ENCODE assay signal across 28 cellular contexts in genomic region chr5:149217096-149217801, GRCh38. TPM values are rescaled to one million over a fixed set of nuclear protein-coding genes. Genes with fewer than 3 reads are reported as not detected.
DNase-seq lines count a peak whose midpoint lies in the region; ATAC-seq, FAIRE-seq and TF ChIP-seq lines count a peak whose summit lies in the region.
"Had no signal": no experiment of that assay in that cellular context is flagged by ENCODE, and none has a peak within 500 bp of the region (broad histone marks: within the 10 kb centered on the region; RNA-seq: fewer than 3 reads in every experiment).

No MANE protein-coding gene starts in this region.

- no peaks in the 10 kb centered on the region for H3K9me3 ChIP-seq in left ventricle myocardium inferior (replicated peaks)
- H3K9me3 ChIP-seq: ascending aorta, BLaER1, MG63, neutrophil had no signal

- in situ Hi-C loops in G401 (cut with HindIII; ENCODE audit: low sequenced_read_pairs) = no loop called here

- TF ChIP-seq CTCF in brain (conservative IDR thresholded peaks at IDR 0.05) = no peak
- no peak for TF ChIP-seq CTCF in left ventricle myocardium inferior (IDR thresholded peaks at IDR 0.05; ENCODE audit: borderline replicate concordance)
- TF ChIP-seq CTCF in coronary artery (IDR thresholded peaks at IDR 0.05) = no peak

- H3K27ac ChIP-seq in left ventricle myocardium inferior (replicated peaks) (peak overlapping the region; percentile 87), rectal smooth muscle tissue (ENCODE audit: low read depth, low read length) (peak overlapping the region; percentile 7), coronary artery (no peak overlapping the region)
- H3K27ac ChIP-seq: BLaER1, neutrophil had no signal

- H3K27me3 ChIP-seq in left ventricle myocardium inferior (ENCODE audit: low read depth) (no peaks in the 10 kb centered on the region), rectal smooth muscle tissue (ENCODE audit: control insufficient read depth, insufficient read depth, low read length) (no peaks in the 10 kb centered on the region)
- H3K27me3 ChIP-seq: ascending aorta, BLaER1, MG63, neutrophil had no signal

- H3K4me1 ChIP-seq in left ventricle myocardium inferior (peaks cover 88% of the 10 kb centered on the region), rectal smooth muscle tissue (ENCODE audit: control insufficient read depth, insufficient read depth, low read length) (peaks cover 2% of the 10 kb centered on the region)
- H3K4me1 ChIP-seq: BLaER1 had no signal

- H3K4me1 Mint-ChIP-seq in brain = peaks cover 14% of the 10 kb centered on the region
- H3K4me1 Mint-ChIP-seq: central memory CD8-positive, alpha-beta T cell had no signal

- H3K27ac Mint-ChIP-seq in brain = peak overlapping the region in 3 of 5 experiments; percentile 20 to 44 (median 23)
- H3K27ac Mint-ChIP-seq: activated CD8-positive, alpha-beta T cell treated with anti-CD3 and anti-CD28 coated beads, Interleukin-2, amount 10 ng/mL, durations not matched to agents 7 days and 5 days; activated naive CD8-positive, alpha-beta T cell; activated T-helper 2 cell treated with anti-CD3 and anti-CD28 coated beads, Interferon-gamma antibody, Interleukin-2, Interleukin-4, amounts not matched to agents 10 μg/mL and 5 μg/mL and 100 μg/mL, durations not matched to agents 14 hours and 24 hours and 36 hours had no signal

- peaks cover 43% of the 10 kb centered on the region for H3K36me3 ChIP-seq in left ventricle myocardium inferior
- H3K36me3 ChIP-seq in rectal smooth muscle tissue (ENCODE audit: control insufficient read depth, insufficient read depth, low read length) = no peaks in the 10 kb centered on the region
- H3K36me3 ChIP-seq: BLaER1, neutrophil had no signal

- peaks cover 28% of the 10 kb centered on the region for H3K36me3 Mint-ChIP-seq in brain
- H3K36me3 Mint-ChIP-seq: activated naive CD8-positive, alpha-beta T cell had no signal

- no peak for FAIRE-seq in urothelium cell line (lab: Jason Lieb, UNC)
- FAIRE-seq: GM19239, H54 had no signal

- H3K4me3 ChIP-seq in left ventricle myocardium inferior = no peak overlapping the region
- no peak overlapping the region for H3K4me3 ChIP-seq in rectal smooth muscle tissue (ENCODE audit: low read length)
- no peak overlapping the region for H3K4me3 ChIP-seq in coronary artery
- H3K4me3 ChIP-seq: ascending aorta, BLaER1, MG63 had no signal

- peak overlapping the region in 1 of 5 experiments; percentile 3 for H3K4me3 Mint-ChIP-seq in brain
- H3K4me3 Mint-ChIP-seq: activated CD8-positive, alpha-beta T cell treated with anti-CD3 and anti-CD28 coated beads, Interleukin-2, amount 10 ng/mL, durations not matched to agents 7 days and 5 days; activated naive CD8-positive, alpha-beta T cell; central memory CD8-positive, alpha-beta T cell had no signal

- no peak overlapping the region for H3K9ac ChIP-seq in rectal smooth muscle tissue (ENCODE audit: low read length)
- H3K9ac ChIP-seq: BLaER1 had no signal

- H3K9me3 Mint-ChIP-seq in brain = no peaks in the 10 kb centered on the region
- H3K9me3 Mint-ChIP-seq: activated T-helper 2 cell treated with anti-CD3 and anti-CD28 coated beads, Interferon-gamma antibody, Interleukin-2, Interleukin-4, amounts not matched to agents 10 μg/mL and 5 μg/mL and 100 μg/mL, durations not matched to agents 14 hours and 24 hours and 36 hours; central memory CD8-positive, alpha-beta T cell had no signal

- DNase-seq in G401 (ENCODE audit: low spot score) (peak; percentile 97), left ventricle myocardium inferior (peak; percentile 52), urothelium cell line (ENCODE audit: low spot score) (no peak), coronary artery (ENCODE audit: low spot score) (no peak)
- no peak for DNase-seq in effector CD4-positive, alpha-beta T cell
- DNase-seq: ACHN; activated CD8-positive, alpha-beta T cell treated with anti-CD3 and anti-CD28 coated beads, Interleukin-2, amount 10 ng/mL, durations not matched to agents 7 days and 5 days; GDM1; KBM-7; mesendoderm; NCI-H146; NCI-H2107; NK-92 treated with Interleukin-12 subunit alpha and Interleukin-12 subunit beta, amount 100 ng/mL, for 24 hours; PC-3; stimulated activated naive CD8-positive, alpha-beta T cell treated with anti-CD3 and anti-CD28 coated beads, Interleukin-15, Interleukin-2, amounts not matched to agents 100 U/mL and 50 U/mL, for 24 hours had no signal

- peaks cover 3% of the 10 kb centered on the region for H3K27me3 Mint-ChIP-seq in brain

- no peak for ATAC-seq in HG03432 (IDR thresholded peaks at IDR 0.05; ENCODE audit: unreplicated experiment)
- ATAC-seq: activated CD8-positive, alpha-beta T cell treated with anti-CD3 and anti-CD28 coated beads, Interleukin-2, amount 10 ng/mL, durations not matched to agents 7 days and 5 days; PC-3; stimulated activated naive CD8-positive, alpha-beta T cell treated with anti-CD3 and anti-CD28 coated beads, Interleukin-15, Interleukin-2, amounts not matched to agents 100 U/mL and 50 U/mL, for 24 hours had no signal

- intact Hi-C loops in left ventricle myocardium inferior (cut with micrococcal nuclease) = no loop called here

RNA-seq across cellular contexts. Expression of gene AFAP1L1, which starts 54.4 kb away (rescaled TPM):
- 0.12 and 0.14 TPM in 2 replicates for total RNA-seq in G401 (2014; rRNA removed; shearing (Covaris generic))
- 6.2 TPM for polyA plus RNA-seq in brain (ENCODE audit: insufficient read depth, low read depth, low replicate concordance)
- total RNA-seq in left ventricle myocardium inferior = 40.6 TPM
- total RNA-seq: activated CD8-positive, alpha-beta T cell treated with anti-CD3 and anti-CD28 coated beads, Interleukin-2, amount 10 ng/mL, durations not matched to agents 7 days and 5 days; activated T-helper 2 cell treated with anti-CD3 and anti-CD28 coated beads, Interferon-gamma antibody, Interleukin-2, Interleukin-4, amounts not matched to agents 10 μg/mL and 5 μg/mL and 100 μg/mL, durations not matched to agents 14 hours and 24 hours and 36 hours; T-helper 2 cell treated with Interferon-gamma antibody and Interleukin-4, amounts not matched to agents 100 ng/mL and 5 ng/mL, for 36 hours had no signal

Comparison
In these comparisons a context has a peak if more than half of its experiments do, and no peak if none do; other contexts are left out.
1. DNase-seq: peak in G401 (single experiment) and left ventricle myocardium inferior (single experiment); none in urothelium cell line (single experiment), coronary artery (single experiment) and effector CD4-positive, alpha-beta T cell (single experiment).
2. H3K27ac ChIP-seq: peak in left ventricle myocardium inferior (single experiment) and rectal smooth muscle tissue (single experiment); none in coronary artery (0 of 2).
3. RNA of gene AFAP1L1, which starts 54.4 kb away (total RNA-seq): 40.6 TPM in left ventricle myocardium inferior (single experiment); 0.12 to 0.14 TPM in G401; every median in the first group is over 10 times any median in the second.